Comparison of ENCODE assay signal across 11 cellular contexts in genomic region chr10:122407375-122408125, GRCh38. TPM values are rescaled to one million over a fixed set of nuclear protein-coding genes. Genes with fewer than 3 reads are reported as not detected.
A peak's percentile ranks its signal among the peaks of the same experiment; 100 is the strongest.
DNase-seq lines count a peak whose midpoint lies in the region; ATAC-seq and TF ChIP-seq lines count a peak whose summit lies in the region.
"Had no signal": no experiment of that assay in that cellular context is flagged by ENCODE, and none has a peak within 500 bp of the region (broad histone marks: within the 10 kb centered on the region; RNA-seq: fewer than 3 reads in every experiment).

No MANE protein-coding gene starts in this region.

- H3K27me3 Mint-ChIP-seq in T-helper 2 cell treated with Interferon-gamma antibody and Interleukin-4, amounts not matched to agents 5 μg/mL and 100 μg/mL, for 36 hours (ENCODE audit: low read depth), result peaks cover 19% of the 10 kb centered on the region

- H3K9me3 Mint-ChIP-seq in T-helper 2 cell treated with Interferon-gamma antibody and Interleukin-4, amounts not matched to agents 5 μg/mL and 100 μg/mL, for 36 hours, result no peaks in the 10 kb centered on the region

- ATAC-seq in HG03442 (IDR thresholded peaks at IDR 0.05; ENCODE audit: unreplicated experiment), result no peak

- H3K9me2 ChIP-seq in hepatocyte (replicated peaks; ENCODE audit: insufficient read depth), result no peaks in the 10 kb centered on the region

- H3K9me3 ChIP-seq in sigmoid colon (no peaks in the 10 kb centered on the region), hepatocyte (ENCODE audit: low read depth) (no peaks in the 10 kb centered on the region)
- H3K9me3 ChIP-seq: SJSA1 had no signal

- intact Hi-C loops in sigmoid colon (cut with DNase I), result no loop called here

- DNase-seq in Ammon's horn (ENCODE audit: low spot score) (peak; percentile 70), choroid plexus epithelial cell (ENCODE audit: low read depth) (peak; percentile 45), sigmoid colon (no peak), hepatocyte (ENCODE audit: low spot score) (no peak), NCI-H1417 (lab: John Stamatoyannopoulos, UW) (no peak), brain microvascular endothelial cell (no peak)
- DNase-seq in T-helper 2 cell treated with Interferon-gamma antibody and Interleukin-4, amounts not matched to agents 5 μg/mL and 100 μg/mL, for 36 hours (ENCODE audit: low spot score), result peak; percentile 30
- DNase-seq: NCI-H1694 had no signal

- no peak overlapping the region for H3K4me2 ChIP-seq in hepatocyte

- H3K4me1 ChIP-seq in sigmoid colon (no peaks in the 10 kb centered on the region), hepatocyte (ENCODE audit: insufficient read depth) (no peaks in the 10 kb centered on the region)
- H3K4me1 ChIP-seq: SJSA1 had no signal

- H3K27ac ChIP-seq in sigmoid colon (peak overlapping the region in 3 of 4 donors; percentile 28 to 37 (median 29)), hepatocyte (no peak overlapping the region), brain microvascular endothelial cell (no peak overlapping the region)
- H3K27ac ChIP-seq: SJSA1 had no signal

- H3K36me3 ChIP-seq in sigmoid colon, result peaks cover 3 to 50% (median 5%) of the 10 kb centered on the region in 4 donors
- H3K36me3 ChIP-seq in hepatocyte (replicated peaks; ENCODE audit: insufficient read depth, low read depth), result no peaks in the 10 kb centered on the region
- no peaks in the 10 kb centered on the region for H3K36me3 ChIP-seq in brain microvascular endothelial cell (replicated peaks)

- no peak for TF ChIP-seq EP300 in sigmoid colon (IDR thresholded peaks at IDR 0.05)

- H3K79me2 ChIP-seq in hepatocyte, result peaks cover 2% of the 10 kb centered on the region

- no peak overlapping the region for H2AFZ ChIP-seq in hepatocyte

- no peak for TF ChIP-seq POLR2A in sigmoid colon (IDR thresholded peaks at IDR 0.05)

- H3K4me3 ChIP-seq in choroid plexus epithelial cell (ENCODE audit: low read depth, low read length) (no peak overlapping the region), sigmoid colon (no peak overlapping the region), hepatocyte (no peak overlapping the region), brain microvascular endothelial cell (ENCODE audit: low read depth, low read length) (no peak overlapping the region)
- H3K4me3 ChIP-seq: SJSA1 had no signal

- TF ChIP-seq CTCF in choroid plexus epithelial cell (conservative IDR thresholded peaks at IDR 0.05; ENCODE audit: low read depth, low read length) (no peak), sigmoid colon (IDR thresholded peaks at IDR 0.05) (no peak), hepatocyte (IDR thresholded peaks at IDR 0.05; ENCODE audit: poor library complexity) (no peak), brain microvascular endothelial cell (IDR thresholded peaks at IDR 0.05; ENCODE audit: low read depth, low read length, missing control alignments) (no peak)

- H3K27me3 ChIP-seq in sigmoid colon (no peaks in the 10 kb centered on the region), hepatocyte (no peaks in the 10 kb centered on the region), brain microvascular endothelial cell (replicated peaks) (no peaks in the 10 kb centered on the region)
- H3K27me3 ChIP-seq: SJSA1 had no signal

- H3K36me3 Mint-ChIP-seq in T-helper 2 cell treated with Interferon-gamma antibody and Interleukin-4, amounts not matched to agents 5 μg/mL and 100 μg/mL, for 36 hours (ENCODE audit: low read depth), result peaks cover 3% of the 10 kb centered on the region

- no peak overlapping the region for H3K4me3 Mint-ChIP-seq in T-helper 2 cell treated with Interferon-gamma antibody and Interleukin-4, amounts not matched to agents 5 μg/mL and 100 μg/mL, for 36 hours
- H3K4me3 Mint-ChIP-seq: CD14-positive monocyte had no signal

- H3K27ac Mint-ChIP-seq in T-helper 2 cell treated with Interferon-gamma antibody and Interleukin-4, amounts not matched to agents 5 μg/mL and 100 μg/mL, for 36 hours, result no peak overlapping the region

- WGBS in sigmoid colon, 2 donors, result 71 to 82% methylated on average over 8 of the region's 8 CpGs
- WGBS in hepatocyte (ENCODE audit: low lambda C conversion rate, missing lambda C conversion rate), result 80% methylated on average over 8 of the region's 8 CpGs

- H3K4me1 Mint-ChIP-seq in T-helper 2 cell treated with Interferon-gamma antibody and Interleukin-4, amounts not matched to agents 5 μg/mL and 100 μg/mL, for 36 hours (ENCODE audit: low read depth), result peaks cover 11% of the 10 kb centered on the region

- no peaks in the 10 kb centered on the region for H4K20me1 ChIP-seq in hepatocyte (ENCODE audit: insufficient read depth, poor library complexity, severe bottlenecking)

- in situ Hi-C loops in brain microvascular endothelial cell (cut with HindIII; ENCODE audit: low pct_ligation_motif_present, low sequenced_read_pairs), result no loop called here

RNA-seq across cellular contexts. Expression of gene PLEKHA1, which starts 33.0 kb away (rescaled TPM):
- 10 to 100 TPM; 34.1 to 53.2 (median 50.4) TPM for total RNA-seq in sigmoid colon
- 10 to 100 TPM; 20.9 to 38.4 (median 22.8) TPM for polyA plus RNA-seq in sigmoid colon
- 60.9 and 62.6 TPM in 2 replicates for total RNA-seq in hepatocyte
- polyA plus RNA-seq in hepatocyte, result 54.0 and 60.2 TPM in 2 replicates

RNA-seq across cellular contexts. Expression of gene ARMS2, which starts 46.9 kb away (rescaled TPM):
- total RNA-seq in sigmoid colon, result 1 to 10 TPM in 1 of 4 donors, not detected in 3; 1.1 TPM
- polyA plus RNA-seq in sigmoid colon, result not detected
- not detected in 2 replicates for total RNA-seq in hepatocyte
- polyA plus RNA-seq in hepatocyte, result not detected in 2 replicates
- total RNA-seq: SJSA1 had no signal
- polyA plus RNA-seq: CD14-positive monocyte had no signal

RNA-seq across cellular contexts. Expression of gene HTRA1, which starts 53.8 kb away (rescaled TPM):
- 100 to 1,000 TPM; 119 to 162 (median 127) TPM for total RNA-seq in sigmoid colon
- polyA plus RNA-seq in sigmoid colon, result 10 to 100 TPM; 22.7 to 43.8 (median 36.0) TPM
- 87.1 and 91.9 TPM in 2 replicates for total RNA-seq in hepatocyte
- 160 and 173 TPM in 2 replicates for polyA plus RNA-seq in hepatocyte

Comparison
In these comparisons a context has a peak if more than half of its experiments do, and no peak if none do; other contexts are left out.
1. DNase-seq: peak in Ammon's horn (single experiment), T-helper 2 cell treated with Interferon-gamma antibody and Interleukin-4, amounts not matched to agents 5 μg/mL and 100 μg/mL, for 36 hours (single experiment) and choroid plexus epithelial cell (single experiment); none in sigmoid colon (single experiment), hepatocyte (single experiment), NCI-H1417 (0 of 3) and brain microvascular endothelial cell (single experiment).
2. H3K27ac ChIP-seq: peak in sigmoid colon (3 of 4); none in hepatocyte (single experiment) and brain microvascular endothelial cell (single experiment).